Comparison of ENCODE assay signal across 26 cellular contexts in genomic region chrX:1945879-1946278, GRCh38.
"Had no signal": no experiment of that assay in that cellular context is flagged by ENCODE, and none has a peak within 500 bp of the region (broad histone marks: within the 10 kb centered on the region; RNA-seq: fewer than 3 reads in every experiment).

No MANE protein-coding gene starts in this region.

- H3K4me1 Mint-ChIP-seq: central memory CD8-positive, alpha-beta T cell had no signal

- H3K27me3 ChIP-seq: brain microvascular endothelial cell, dorsolateral prefrontal cortex, heart left ventricle had no signal

- H3K4me3 Mint-ChIP-seq: activated naive CD8-positive, alpha-beta T cell; activated T-cell treated with anti-CD3 and anti-CD28 coated beads, Interleukin-2, amount 50 U/mL, for 24 hours; activated T-cell treated with anti-CD3 and anti-CD28 coated beads, Interleukin-2, amount 50 U/mL, for 72 hours; central memory CD8-positive, alpha-beta T cell; dendritic cell treated with granulocyte-macrophage colony-stimulating factor and Interleukin-4, amounts not matched to agents 40 ng/mL and 50 ng/mL, for 4 days; endodermal cell; WTC11 had no signal

- H3K36me3 Mint-ChIP-seq: activated naive CD8-positive, alpha-beta T cell; WTC11 had no signal

- ATAC-seq: activated T-cell treated with anti-CD3 and anti-CD28 coated beads, Interleukin-2, amount 50 U/mL, for 72 hours; esophagus mucosa; heart left ventricle; WTC11 had no signal

- FAIRE-seq: astrocyte, bronchial epithelial cell had no signal

- H3K36me3 ChIP-seq: brain microvascular endothelial cell, heart left ventricle had no signal

- H3K9me3 Mint-ChIP-seq: activated T-cell treated with anti-CD3 and anti-CD28 coated beads, Interleukin-2, amount 50 U/mL, for 24 hours; activated T-cell treated with anti-CD3 and anti-CD28 coated beads, Interleukin-2, amount 50 U/mL, for 72 hours; dendritic cell treated with granulocyte-macrophage colony-stimulating factor and Interleukin-4, amounts not matched to agents 40 ng/mL and 50 ng/mL, for 4 days; endodermal cell; WTC11 had no signal

- H3K27ac ChIP-seq: brain microvascular endothelial cell, coronary artery, dorsolateral prefrontal cortex, heart left ventricle, VCaP had no signal

- DNase-seq: activated CD4-positive, alpha-beta T cell treated with anti-CD3 and anti-CD28 coated beads for 1 hour; activated CD4-positive, alpha-beta T cell treated with anti-CD3 and anti-CD28 coated beads for 48 hours; activated CD8-positive, alpha-beta memory T cell treated with anti-CD3 and anti-CD28 coated beads, Interleukin-2, amount 50 U/mL, for 48 hours; activated gamma-delta T cell; activated naive CD4-positive, alpha-beta T cell treated with Interleukin-2 at 50 U/mL for 16 hours; activated T-cell treated with anti-CD3 and anti-CD28 coated beads for 4 hours; activated T-cell treated with anti-CD3 and anti-CD28 coated beads, Interleukin-2, amount 50 U/mL, for 24 hours; activated T-cell treated with anti-CD3 and anti-CD28 coated beads, Interleukin-2, amount 50 U/mL, for 72 hours; amniotic stem cell; anterior cingulate cortex; brain microvascular endothelial cell; dorsolateral prefrontal cortex; effector memory CD4-positive, alpha-beta T cell; endodermal cell; foreskin fibroblast; heart left ventricle; T-helper 2 cell had no signal

- H3K4me1 ChIP-seq: heart left ventricle had no signal

- H3K4me3 ChIP-seq: coronary artery, dorsolateral prefrontal cortex, heart left ventricle had no signal

- H3K27ac Mint-ChIP-seq: activated naive CD8-positive, alpha-beta T cell; activated T-cell treated with anti-CD3 and anti-CD28 coated beads, Interleukin-2, amount 50 U/mL, for 24 hours; activated T-cell treated with anti-CD3 and anti-CD28 coated beads, Interleukin-2, amount 50 U/mL, for 72 hours; dendritic cell treated with granulocyte-macrophage colony-stimulating factor and Interleukin-4, amounts not matched to agents 40 ng/mL and 50 ng/mL, for 4 days; endodermal cell; WTC11 had no signal

- H3K27me3 Mint-ChIP-seq: activated naive CD8-positive, alpha-beta T cell; activated T-cell treated with anti-CD3 and anti-CD28 coated beads, Interleukin-2, amount 50 U/mL, for 24 hours; central memory CD8-positive, alpha-beta T cell; dendritic cell treated with granulocyte-macrophage colony-stimulating factor and Interleukin-4, amounts not matched to agents 40 ng/mL and 50 ng/mL, for 4 days had no signal

- H3K9me3 ChIP-seq: heart left ventricle had no signal
